In the genomic region with DNA sequence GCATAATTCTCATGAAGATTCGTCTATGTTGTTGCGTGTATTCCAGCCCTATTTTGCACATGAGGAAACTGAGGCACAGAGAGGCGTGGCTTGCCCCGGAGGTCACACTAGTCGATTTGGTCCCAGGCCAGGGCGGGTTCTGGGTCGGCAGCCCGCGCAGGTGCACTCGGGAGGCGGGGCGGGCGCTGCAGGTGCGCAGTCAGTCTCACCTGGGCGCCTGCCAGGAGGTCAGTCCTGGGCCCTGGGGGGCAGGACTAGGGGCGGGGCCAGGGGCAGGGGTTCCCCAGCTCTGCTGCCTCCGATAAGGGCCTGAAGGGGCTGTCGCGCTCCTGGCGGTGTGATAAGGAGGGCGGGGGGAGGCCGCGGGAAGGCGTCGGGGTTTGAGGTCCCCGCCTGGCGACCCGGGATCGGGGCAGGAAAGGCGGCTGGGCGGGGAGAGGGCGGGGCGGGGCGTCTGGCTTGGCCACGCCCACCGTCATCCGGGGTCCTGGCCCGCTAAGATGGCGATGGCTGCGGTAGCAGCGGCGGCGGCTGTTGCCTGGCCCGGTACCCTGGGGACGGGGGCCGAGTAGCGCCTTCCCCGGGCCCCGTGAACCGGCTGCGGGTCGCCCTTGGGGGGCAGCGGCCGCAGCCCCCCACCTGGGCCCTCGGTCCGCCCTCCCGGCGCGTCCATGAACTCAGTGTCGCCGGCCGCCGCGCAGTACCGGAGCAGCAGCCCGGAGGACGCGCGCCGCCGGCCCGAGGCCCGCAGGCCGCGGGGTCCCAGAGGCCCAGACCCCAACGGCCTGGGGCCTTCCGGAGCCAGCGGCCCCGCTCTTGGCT, we compare ENCODE assay signal across 1 cellular context.
TF ChIP-seq lines count a peak whose summit lies in the region.

A gene (plus strand): TSS at position 485 of the 822 bp plus-strand sequence. CDS start 187 bp downstream, at position 672.

TF ChIP-seq in WTC11, 78 proteins besides CTCF, POLR2A, EP300 and RAD21 (continued from another document and continues in another):
- peak; percentile 30; the same call in 1 of the 2 replicates for TF ChIP-seq TEAD1 (CRISPR knock-in tag; IDR thresholded peaks at IDR 0.05)
- TF ChIP-seq HMGA2 (CRISPR knock-in tag; IDR thresholded peaks at IDR 0.05), result no peak
- TF ChIP-seq FOXK1 (CRISPR knock-in tag; IDR thresholded peaks at IDR 0.05), result 0 out of 2 replicates have a peak, but pooled peaks have one; percentile 10
- TF ChIP-seq, protein P1, sequence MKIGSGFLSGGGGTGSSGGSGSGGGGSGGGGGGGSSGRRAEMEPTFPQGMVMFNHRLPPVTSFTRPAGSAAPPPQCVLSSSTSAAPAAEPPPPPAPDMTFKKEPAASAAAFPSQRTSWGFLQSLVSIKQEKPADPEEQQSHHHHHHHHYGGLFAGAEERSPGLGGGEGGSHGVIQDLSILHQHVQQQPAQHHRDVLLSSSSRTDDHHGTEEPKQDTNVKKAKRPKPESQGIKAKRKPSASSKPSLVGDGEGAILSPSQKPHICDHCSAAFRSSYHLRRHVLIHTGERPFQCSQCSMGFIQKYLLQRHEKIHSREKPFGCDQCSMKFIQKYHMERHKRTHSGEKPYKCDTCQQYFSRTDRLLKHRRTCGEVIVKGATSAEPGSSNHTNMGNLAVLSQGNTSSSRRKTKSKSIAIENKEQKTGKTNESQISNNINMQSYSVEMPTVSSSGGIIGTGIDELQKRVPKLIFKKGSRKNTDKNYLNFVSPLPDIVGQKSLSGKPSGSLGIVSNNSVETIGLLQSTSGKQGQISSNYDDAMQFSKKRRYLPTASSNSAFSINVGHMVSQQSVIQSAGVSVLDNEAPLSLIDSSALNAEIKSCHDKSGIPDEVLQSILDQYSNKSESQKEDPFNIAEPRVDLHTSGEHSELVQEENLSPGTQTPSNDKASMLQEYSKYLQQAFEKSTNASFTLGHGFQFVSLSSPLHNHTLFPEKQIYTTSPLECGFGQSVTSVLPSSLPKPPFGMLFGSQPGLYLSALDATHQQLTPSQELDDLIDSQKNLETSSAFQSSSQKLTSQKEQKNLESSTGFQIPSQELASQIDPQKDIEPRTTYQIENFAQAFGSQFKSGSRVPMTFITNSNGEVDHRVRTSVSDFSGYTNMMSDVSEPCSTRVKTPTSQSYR (CRISPR knock-in tag; IDR thresholded peaks at IDR 0.05), result no peak
- TF ChIP-seq, protein P2, sequence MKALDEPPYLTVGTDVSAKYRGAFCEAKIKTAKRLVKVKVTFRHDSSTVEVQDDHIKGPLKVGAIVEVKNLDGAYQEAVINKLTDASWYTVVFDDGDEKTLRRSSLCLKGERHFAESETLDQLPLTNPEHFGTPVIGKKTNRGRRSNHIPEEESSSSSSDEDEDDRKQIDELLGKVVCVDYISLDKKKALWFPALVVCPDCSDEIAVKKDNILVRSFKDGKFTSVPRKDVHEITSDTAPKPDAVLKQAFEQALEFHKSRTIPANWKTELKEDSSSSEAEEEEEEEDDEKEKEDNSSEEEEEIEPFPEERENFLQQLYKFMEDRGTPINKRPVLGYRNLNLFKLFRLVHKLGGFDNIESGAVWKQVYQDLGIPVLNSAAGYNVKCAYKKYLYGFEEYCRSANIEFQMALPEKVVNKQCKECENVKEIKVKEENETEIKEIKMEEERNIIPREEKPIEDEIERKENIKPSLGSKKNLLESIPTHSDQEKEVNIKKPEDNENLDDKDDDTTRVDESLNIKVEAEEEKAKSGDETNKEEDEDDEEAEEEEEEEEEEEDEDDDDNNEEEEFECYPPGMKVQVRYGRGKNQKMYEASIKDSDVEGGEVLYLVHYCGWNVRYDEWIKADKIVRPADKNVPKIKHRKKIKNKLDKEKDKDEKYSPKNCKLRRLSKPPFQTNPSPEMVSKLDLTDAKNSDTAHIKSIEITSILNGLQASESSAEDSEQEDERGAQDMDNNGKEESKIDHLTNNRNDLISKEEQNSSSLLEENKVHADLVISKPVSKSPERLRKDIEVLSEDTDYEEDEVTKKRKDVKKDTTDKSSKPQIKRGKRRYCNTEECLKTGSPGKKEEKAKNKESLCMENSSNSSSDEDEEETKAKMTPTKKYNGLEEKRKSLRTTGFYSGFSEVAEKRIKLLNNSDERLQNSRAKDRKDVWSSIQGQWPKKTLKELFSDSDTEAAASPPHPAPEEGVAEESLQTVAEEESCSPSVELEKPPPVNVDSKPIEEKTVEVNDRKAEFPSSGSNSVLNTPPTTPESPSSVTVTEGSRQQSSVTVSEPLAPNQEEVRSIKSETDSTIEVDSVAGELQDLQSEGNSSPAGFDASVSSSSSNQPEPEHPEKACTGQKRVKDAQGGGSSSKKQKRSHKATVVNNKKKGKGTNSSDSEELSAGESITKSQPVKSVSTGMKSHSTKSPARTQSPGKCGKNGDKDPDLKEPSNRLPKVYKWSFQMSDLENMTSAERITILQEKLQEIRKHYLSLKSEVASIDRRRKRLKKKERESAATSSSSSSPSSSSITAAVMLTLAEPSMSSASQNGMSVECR (CRISPR knock-in tag; IDR thresholded peaks at IDR 0.05; ENCODE audit: borderline replicate concordance), result no peak
- TF ChIP-seq, protein P3, sequence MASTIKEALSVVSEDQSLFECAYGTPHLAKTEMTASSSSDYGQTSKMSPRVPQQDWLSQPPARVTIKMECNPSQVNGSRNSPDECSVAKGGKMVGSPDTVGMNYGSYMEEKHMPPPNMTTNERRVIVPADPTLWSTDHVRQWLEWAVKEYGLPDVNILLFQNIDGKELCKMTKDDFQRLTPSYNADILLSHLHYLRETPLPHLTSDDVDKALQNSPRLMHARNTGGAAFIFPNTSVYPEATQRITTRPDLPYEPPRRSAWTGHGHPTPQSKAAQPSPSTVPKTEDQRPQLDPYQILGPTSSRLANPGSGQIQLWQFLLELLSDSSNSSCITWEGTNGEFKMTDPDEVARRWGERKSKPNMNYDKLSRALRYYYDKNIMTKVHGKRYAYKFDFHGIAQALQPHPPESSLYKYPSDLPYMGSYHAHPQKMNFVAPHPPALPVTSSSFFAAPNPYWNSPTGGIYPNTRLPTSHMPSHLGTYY (CRISPR knock-in tag; IDR thresholded peaks at IDR 0.05), result no peak
- TF ChIP-seq, protein P4, sequence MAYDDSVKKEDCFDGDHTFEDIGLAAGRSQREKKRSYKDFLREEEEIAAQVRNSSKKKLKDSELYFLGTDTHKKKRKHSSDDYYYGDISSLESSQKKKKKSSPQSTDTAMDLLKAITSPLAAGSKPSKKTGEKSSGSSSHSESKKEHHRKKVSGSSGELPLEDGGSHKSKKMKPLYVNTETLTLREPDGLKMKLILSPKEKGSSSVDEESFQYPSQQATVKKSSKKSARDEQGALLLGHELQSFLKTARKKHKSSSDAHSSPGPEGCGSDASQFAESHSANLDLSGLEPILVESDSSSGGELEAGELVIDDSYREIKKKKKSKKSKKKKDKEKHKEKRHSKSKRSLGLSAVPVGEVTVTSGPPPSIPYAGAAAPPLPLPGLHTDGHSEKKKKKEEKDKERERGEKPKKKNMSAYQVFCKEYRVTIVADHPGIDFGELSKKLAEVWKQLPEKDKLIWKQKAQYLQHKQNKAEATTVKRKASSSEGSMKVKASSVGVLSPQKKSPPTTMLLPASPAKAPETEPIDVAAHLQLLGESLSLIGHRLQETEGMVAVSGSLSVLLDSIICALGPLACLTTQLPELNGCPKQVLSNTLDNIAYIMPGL (CRISPR knock-in tag; IDR thresholded peaks at IDR 0.05), result no peak
- TF ChIP-seq, protein P5, sequence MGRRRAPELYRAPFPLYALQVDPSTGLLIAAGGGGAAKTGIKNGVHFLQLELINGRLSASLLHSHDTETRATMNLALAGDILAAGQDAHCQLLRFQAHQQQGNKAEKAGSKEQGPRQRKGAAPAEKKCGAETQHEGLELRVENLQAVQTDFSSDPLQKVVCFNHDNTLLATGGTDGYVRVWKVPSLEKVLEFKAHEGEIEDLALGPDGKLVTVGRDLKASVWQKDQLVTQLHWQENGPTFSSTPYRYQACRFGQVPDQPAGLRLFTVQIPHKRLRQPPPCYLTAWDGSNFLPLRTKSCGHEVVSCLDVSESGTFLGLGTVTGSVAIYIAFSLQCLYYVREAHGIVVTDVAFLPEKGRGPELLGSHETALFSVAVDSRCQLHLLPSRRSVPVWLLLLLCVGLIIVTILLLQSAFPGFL (CRISPR knock-in tag; IDR thresholded peaks at IDR 0.05; ENCODE audit: borderline replicate concordance), result no peak
- TF ChIP-seq, protein P6, sequence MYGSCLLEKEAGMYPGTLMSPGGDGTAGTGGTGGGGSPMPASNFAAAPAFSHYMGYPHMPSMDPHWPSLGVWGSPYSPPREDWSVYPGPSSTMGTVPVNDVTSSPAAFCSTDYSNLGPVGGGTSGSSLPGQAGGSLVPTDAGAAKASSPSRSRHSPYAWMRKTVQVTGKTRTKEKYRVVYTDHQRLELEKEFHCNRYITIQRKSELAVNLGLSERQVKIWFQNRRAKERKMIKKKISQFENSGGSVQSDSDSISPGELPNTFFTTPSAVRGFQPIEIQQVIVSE (CRISPR knock-in tag; IDR thresholded peaks at IDR 0.05; ENCODE audit: borderline replicate concordance), result no peak
- TF ChIP-seq EMX1 (CRISPR knock-in tag; IDR thresholded peaks at IDR 0.05), result no peak
- TF ChIP-seq RELA (CRISPR knock-in tag; IDR thresholded peaks at IDR 0.05; ENCODE audit: borderline replicate concordance), result no peak
- TF ChIP-seq, protein P7, sequence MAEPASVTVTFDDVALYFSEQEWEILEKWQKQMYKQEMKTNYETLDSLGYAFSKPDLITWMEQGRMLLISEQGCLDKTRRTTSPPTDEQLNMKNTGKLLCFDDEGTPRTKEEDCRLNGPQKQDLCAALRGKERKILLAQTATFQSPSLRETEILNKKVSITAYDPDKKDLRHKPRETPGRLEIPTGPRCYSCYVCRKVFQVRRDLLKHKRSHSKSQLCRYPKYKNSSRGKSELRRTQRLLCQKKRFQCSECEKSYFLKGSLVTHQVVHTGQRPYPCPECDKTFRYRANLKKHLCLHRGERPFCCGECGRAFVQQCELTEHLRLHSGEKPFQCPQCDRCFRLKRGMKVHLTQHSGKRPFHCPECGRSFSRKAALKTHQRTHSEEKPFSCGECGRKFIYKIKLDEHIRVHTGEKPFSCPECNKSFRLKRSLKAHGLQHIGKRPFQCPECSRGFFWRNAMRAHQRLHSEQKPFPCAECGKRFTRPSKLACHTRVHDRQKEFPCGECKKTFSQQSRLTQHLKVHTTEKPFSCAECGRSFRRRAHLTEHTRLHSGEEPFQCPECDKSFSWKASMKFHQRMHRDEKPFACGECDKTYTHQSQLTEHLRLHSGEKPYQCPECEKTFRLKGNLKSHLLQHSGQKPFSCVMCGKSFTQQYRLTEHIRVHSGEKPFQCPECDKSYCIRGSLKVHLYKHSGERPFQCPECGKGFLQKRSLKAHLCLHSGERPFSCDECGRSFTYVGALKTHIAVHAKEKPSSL (CRISPR knock-in tag; conservative IDR thresholded peaks at IDR 0.05), result no peak
- no peak for TF ChIP-seq ZNF671 (CRISPR knock-in tag; IDR thresholded peaks at IDR 0.05)
- TF ChIP-seq IRF2 (CRISPR knock-in tag; IDR thresholded peaks at IDR 0.05; ENCODE audit: borderline replicate concordance, low read depth), result no peak
- TF ChIP-seq JAZF1 (CRISPR knock-in tag; IDR thresholded peaks at IDR 0.05), result no peak
- TF ChIP-seq, protein P8, sequence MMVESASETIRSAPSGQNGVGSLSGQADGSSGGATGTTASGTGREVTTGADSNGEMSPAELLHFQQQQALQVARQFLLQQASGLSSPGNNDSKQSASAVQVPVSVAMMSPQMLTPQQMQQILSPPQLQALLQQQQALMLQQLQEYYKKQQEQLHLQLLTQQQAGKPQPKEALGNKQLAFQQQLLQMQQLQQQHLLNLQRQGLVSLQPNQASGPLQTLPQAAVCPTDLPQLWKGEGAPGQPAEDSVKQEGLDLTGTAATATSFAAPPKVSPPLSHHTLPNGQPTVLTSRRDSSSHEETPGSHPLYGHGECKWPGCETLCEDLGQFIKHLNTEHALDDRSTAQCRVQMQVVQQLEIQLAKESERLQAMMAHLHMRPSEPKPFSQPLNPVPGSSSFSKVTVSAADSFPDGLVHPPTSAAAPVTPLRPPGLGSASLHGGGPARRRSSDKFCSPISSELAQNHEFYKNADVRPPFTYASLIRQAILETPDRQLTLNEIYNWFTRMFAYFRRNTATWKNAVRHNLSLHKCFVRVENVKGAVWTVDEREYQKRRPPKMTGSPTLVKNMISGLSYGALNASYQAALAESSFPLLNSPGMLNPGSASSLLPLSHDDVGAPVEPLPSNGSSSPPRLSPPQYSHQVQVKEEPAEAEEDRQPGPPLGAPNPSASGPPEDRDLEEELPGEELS (CRISPR knock-in tag; IDR thresholded peaks at IDR 0.05), result no peak
- no peak for TF ChIP-seq GABPB1 (CRISPR knock-in tag; IDR thresholded peaks at IDR 0.05)
- TF ChIP-seq CBFB (CRISPR knock-in tag; IDR thresholded peaks at IDR 0.05; ENCODE audit: low read depth), result no peak
- no peak for TF ChIP-seq SMAD3 (CRISPR knock-in tag; IDR thresholded peaks at IDR 0.05; ENCODE audit: borderline replicate concordance)
- TF ChIP-seq KAT7 (CRISPR knock-in tag; IDR thresholded peaks at IDR 0.05; ENCODE audit: borderline replicate concordance), result no peak
- no peak for TF ChIP-seq GTF2I (CRISPR knock-in tag; conservative IDR thresholded peaks at IDR 0.05)
- no peak for TF ChIP-seq ZNF263 (CRISPR knock-in tag; IDR thresholded peaks at IDR 0.05; ENCODE audit: low read depth)
- no peak for TF ChIP-seq SMAD4 (CRISPR knock-in tag; IDR thresholded peaks at IDR 0.05)
- no peak for TF ChIP-seq SOX15 (CRISPR knock-in tag; IDR thresholded peaks at IDR 0.05)
- no peak for TF ChIP-seq GRHL2 (CRISPR knock-in tag; IDR thresholded peaks at IDR 0.05; ENCODE audit: insufficient replicate concordance, severe bottlenecking)
- TF ChIP-seq, protein P9, sequence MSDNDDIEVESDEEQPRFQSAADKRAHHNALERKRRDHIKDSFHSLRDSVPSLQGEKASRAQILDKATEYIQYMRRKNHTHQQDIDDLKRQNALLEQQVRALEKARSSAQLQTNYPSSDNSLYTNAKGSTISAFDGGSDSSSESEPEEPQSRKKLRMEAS (CRISPR knock-in tag; IDR thresholded peaks at IDR 0.05), result no peak
- TF ChIP-seq, protein P10, sequence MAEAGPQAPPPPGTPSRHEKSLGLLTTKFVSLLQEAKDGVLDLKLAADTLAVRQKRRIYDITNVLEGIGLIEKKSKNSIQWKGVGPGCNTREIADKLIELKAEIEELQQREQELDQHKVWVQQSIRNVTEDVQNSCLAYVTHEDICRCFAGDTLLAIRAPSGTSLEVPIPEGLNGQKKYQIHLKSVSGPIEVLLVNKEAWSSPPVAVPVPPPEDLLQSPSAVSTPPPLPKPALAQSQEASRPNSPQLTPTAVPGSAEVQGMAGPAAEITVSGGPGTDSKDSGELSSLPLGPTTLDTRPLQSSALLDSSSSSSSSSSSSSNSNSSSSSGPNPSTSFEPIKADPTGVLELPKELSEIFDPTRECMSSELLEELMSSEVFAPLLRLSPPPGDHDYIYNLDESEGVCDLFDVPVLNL (CRISPR knock-in tag; IDR thresholded peaks at IDR 0.05; ENCODE audit: borderline replicate concordance, low read depth), result no peak
